ENCODE assay signal across 23 cellular contexts in genomic region chr6:5206920-5207561, GRCh38. TPM values are rescaled to one million over a fixed set of nuclear protein-coding genes. Genes with fewer than 3 reads are reported as not detected.
A peak's percentile ranks its signal among the peaks of the same experiment; 100 is the strongest.
DNase-seq lines count a peak whose midpoint lies in the region; ATAC-seq and TF ChIP-seq lines count a peak whose summit lies in the region.
"Had no signal": no experiment of that assay in that cellular context is flagged by ENCODE, and none has a peak within 500 bp of the region (broad histone marks: within the 10 kb centered on the region; RNA-seq: fewer than 3 reads in every experiment).

No MANE protein-coding gene starts in this region.

- H3K4me1 ChIP-seq in heart right ventricle (peaks cover 19 to 75% (median 59%) of the 10 kb centered on the region in 9 donors), aorta (ENCODE audit: control insufficient read depth in 1 of 2, insufficient read depth in 2 of 2, low read length in 2 of 2) (peaks cover 9 to 10% of the 10 kb centered on the region in 2 donors)

- H3K27me3 ChIP-seq in heart right ventricle (no peaks in the 10 kb centered on the region), layer of hippocampus (ENCODE audit: control insufficient read depth, insufficient read depth, low read length) (no peaks in the 10 kb centered on the region), aorta (ENCODE audit: control insufficient read depth in 1 of 2, insufficient read depth in 2 of 2, low read length in 1 of 2) (no peaks in the 10 kb centered on the region)
- H3K27me3 ChIP-seq: BLaER1, upper lobe of right lung had no signal

- H3K27ac ChIP-seq in heart right ventricle (peak overlapping the region in 9 of 10 donors; percentile 1 to 92 (median 80)), layer of hippocampus (ENCODE audit: low read depth, low read length) (peak overlapping the region; percentile 94), aorta (ENCODE audit: low read depth in 1 of 2, low read length in 2 of 2) (peak overlapping the region; percentile 17 to 66)
- H3K27ac ChIP-seq: BLaER1 had no signal

- no peak for TF ChIP-seq CTCF in heart right ventricle (IDR thresholded peaks at IDR 0.05)

- H3K36me3 ChIP-seq in heart right ventricle (no peaks in the 10 kb centered on the region), aorta (ENCODE audit: control insufficient read depth in 1 of 2, insufficient read depth in 2 of 2, low read length in 1 of 2) (no peaks in the 10 kb centered on the region)
- H3K36me3 ChIP-seq: upper lobe of right lung had no signal

- DNase-seq in heart right ventricle (no peak), Right ventricle myocardium inferior (ENCODE audit: missing footprints) (no peak), retina (peak; percentile 20), aorta (no peak), left lobe of liver (ENCODE audit: low spot score) (no peak)
- DNase-seq: activated naive CD4-positive, alpha-beta T cell treated with anti-CD3 and anti-CD28 coated beads for 36 hours; activated T-cell treated with anti-CD3 and anti-CD28 coated beads, Interleukin-2, amount 50 U/mL, for 24 hours; cerebellar nuclear complex; effector CD8-positive, alpha-beta T cell; GM23248; mesendoderm; NCI-H1694 treated with DMSO at 0.1 percent for 48 hours; NCI-H774; nephron progenitor cell; SHP77; stimulated activated CD4-positive, alpha-beta T cell treated with anti-CD3 and anti-CD28 coated beads, Interleukin-4, amount 100 ng/mL, for 24 hours; stimulated activated naive CD8-positive, alpha-beta T cell treated with anti-CD3 and anti-CD28 coated beads, Interleukin-15, Interleukin-2, amounts not matched to agents 100 U/mL and 50 U/mL, for 24 hours; upper lobe of right lung had no signal

- H3K9me3 ChIP-seq in heart right ventricle (no peaks in the 10 kb centered on the region), aorta (ENCODE audit: control insufficient read depth, low read length) (no peaks in the 10 kb centered on the region)
- H3K9me3 ChIP-seq: BLaER1, upper lobe of right lung had no signal

- H3K4me3 ChIP-seq in heart right ventricle: no peak overlapping the region
- no peak overlapping the region for H3K4me3 ChIP-seq in aorta (ENCODE audit: low read length in 2 of 2)
- H3K4me3 ChIP-seq: BLaER1, GM23248, upper lobe of right lung had no signal

- ATAC-seq in heart right ventricle (peak in 1 of 8 donors; percentile 35), Right ventricle myocardium inferior (no peak), aorta (ENCODE audit: low FRiP score) (no peak), HG03354 (IDR thresholded peaks at IDR 0.05; ENCODE audit: poor library complexity, severe bottlenecking, unreplicated experiment) (no peak), HG02759 (IDR thresholded peaks at IDR 0.05; ENCODE audit: unreplicated experiment) (no peak), left lobe of liver (no peak)
- ATAC-seq: activated CD4-positive, CD25-positive, alpha-beta regulatory T cell treated with anti-CD3 and anti-CD28 coated beads, Interleukin-2, amount 50 U/mL, for 24 hours; stimulated activated naive CD8-positive, alpha-beta T cell treated with anti-CD3 and anti-CD28 coated beads, Interleukin-15, Interleukin-2, amounts not matched to agents 100 U/mL and 50 U/mL, for 24 hours had no signal

- intact Hi-C loops in heart right ventricle (cut with DNase I): loop anchor here in 2 of 10 donors (10.0 kb wide), 2 partner anchors 62 to 152 kb away; no protein-coding TSS in a partner anchor
- intact Hi-C loops in Right ventricle myocardium inferior (cut with DNase I): no loop called here
- intact Hi-C loops in aorta (cut with DNase I): no loop called here

- WGBS in heart right ventricle, 2 donors: 61 to 67% methylated on average over 6 of the region's 6 CpGs
- 80 to 88% methylated on average over 6 of the region's 6 CpGs for WGBS in aorta, 2 donors

RNA-seq across cellular contexts. Expression of gene LYRM4, which starts 53.7 kb away (rescaled TPM):
- 10 to 100 TPM; 20.9 to 33.0 (median 25.1) TPM for total RNA-seq in heart right ventricle
- 10 to 100 TPM; 18.3 to 23.2 TPM for polyA plus RNA-seq in heart right ventricle
- total RNA-seq in Right ventricle myocardium inferior: 23.3 TPM
- total RNA-seq in aorta: 10 to 100 TPM; 17.9 to 23.9 TPM
- polyA plus RNA-seq in aorta: 10 to 100 TPM; 18.3 to 28.7 TPM
- total RNA-seq in left lobe of liver: 7.7 TPM

RNA-seq across cellular contexts. Expression of gene FARS2, which starts 54.3 kb away (rescaled TPM):
- total RNA-seq in heart right ventricle (10 to 100 TPM; 17.9 to 22.4 (median 21.4) TPM), Right ventricle myocardium inferior (20.5 TPM), aorta (10 to 100 TPM; 11.1 to 14.2 TPM), left lobe of liver (10.0 TPM)
- polyA plus RNA-seq in heart right ventricle (10 to 100 TPM in 1 of 2 donors, 1 to 10 TPM in 1; 7.6 to 16.0 TPM), aorta (1 to 10 TPM; 6.3 to 9.9 TPM)

Comparison
In these comparisons a context has a peak if more than half of its experiments do, and no peak if none do; other contexts are left out.
1. H3K27ac ChIP-seq: peak in every context shown above with its lines; median percentile 94 in layer of hippocampus; 80 in heart right ventricle; 42 in aorta.